Comparison of ENCODE assay signal across 29 cellular contexts in the genomic region with DNA sequence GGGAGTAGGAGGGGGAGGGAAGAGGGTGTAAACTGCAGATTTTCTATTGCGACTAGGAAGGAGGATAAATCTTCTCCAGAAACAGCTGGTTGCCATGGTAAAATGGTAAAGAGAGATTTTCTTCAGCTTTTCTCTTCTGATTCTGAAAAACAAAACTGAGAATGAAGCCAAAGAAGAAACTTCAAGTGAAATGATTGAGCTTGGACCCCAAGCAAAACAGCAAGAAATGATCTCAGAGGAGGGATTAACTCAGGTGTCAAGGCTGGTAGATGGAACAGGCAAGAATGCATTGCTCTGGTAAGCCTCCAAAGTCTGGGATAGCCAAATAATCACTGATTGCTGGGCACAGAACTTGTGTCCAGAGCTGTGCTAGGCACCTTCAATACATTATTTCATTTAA.
"Had no signal": no experiment of that assay in that cellular context is flagged by ENCODE, and none has a peak within 500 bp of the region (broad histone marks: within the 10 kb centered on the region; RNA-seq: fewer than 3 reads in every experiment).

No MANE protein-coding gene starts in this region.

- ATAC-seq: left cardiac atrium; left lung; lower lobe of right lung; natural killer cell; pancreas; right cardiac atrium; sciatic nerve; stimulated activated naive B cell treated with anti-CD40 and anti-IgM and Interleukin-4, amounts not matched to agents 10 μg/mL and 1 μg/mL and 100 μg/mL, for 72 hours; stimulated activated naive CD8-positive, alpha-beta T cell treated with anti-CD3 and anti-CD28 coated beads, Interleukin-15, Interleukin-2, amounts not matched to agents 100 U/mL and 50 U/mL, for 24 hours had no signal

- H3K27ac ChIP-seq: left lung, lower lobe of right lung, pancreas, prostate gland, skin epidermis, stomach, testis, thyroid gland, transverse colon, upper lobe of left lung, vagina had no signal

- H3K9me3 ChIP-seq: pancreas, prostate gland, testis, thyroid gland, upper lobe of left lung, vagina had no signal

- H3K4me1 ChIP-seq: left lung, lower lobe of right lung, pancreas, prostate gland, stomach, testis, thyroid gland, transverse colon, upper lobe of left lung, vagina had no signal

- H3K36me3 Mint-ChIP-seq: naive B cell; natural killer cell; stimulated activated naive B cell treated with anti-CD40 and anti-IgM and Interleukin-4, amounts not matched to agents 10 μg/mL and 1 μg/mL and 100 μg/mL, for 72 hours had no signal

- H3K27me3 ChIP-seq: left lung, pancreas, stomach, testis, thyroid gland, transverse colon, upper lobe of left lung, vagina had no signal

- H3K27ac Mint-ChIP-seq: naive B cell; natural killer cell; stimulated activated naive B cell treated with anti-CD40 and anti-IgM and Interleukin-4, amounts not matched to agents 10 μg/mL and 1 μg/mL and 100 μg/mL, for 72 hours had no signal

- H3K4me3 Mint-ChIP-seq: natural killer cell; neural crest cell; stimulated activated naive B cell treated with anti-CD40 and anti-IgM and Interleukin-4, amounts not matched to agents 10 μg/mL and 1 μg/mL and 100 μg/mL, for 72 hours had no signal

- H3K27me3 Mint-ChIP-seq: naive B cell; stimulated activated naive B cell treated with anti-CD40 and anti-IgM and Interleukin-4, amounts not matched to agents 10 μg/mL and 1 μg/mL and 100 μg/mL, for 72 hours had no signal

- H3K36me3 ChIP-seq: left lung, lower lobe of right lung, pancreas, prostate gland, stomach, thyroid gland, transverse colon, upper lobe of left lung, vagina had no signal

- DNase-seq: kidney glomerular epithelial cell; left cardiac atrium; left lung; lower lobe of right lung; mammary epithelial cell; mesenchymal stem cell; naive B cell; natural killer cell; nucleus accumbens; pancreas; posterior cingulate gyrus; retina; right cardiac atrium; stimulated activated CD4-positive, alpha-beta T cell treated with anti-CD3 and anti-CD28 coated beads, Interleukin-12 subunit alpha, Interleukin-12 subunit beta, amount 100 ng/mL, for 4 hours; stimulated activated CD4-positive, alpha-beta T cell treated with anti-CD3 and anti-CD28 coated beads, Interleukin-15, amount 100 ng/mL, for 24 hours; stimulated activated CD4-positive, alpha-beta T cell treated with anti-CD3 and anti-CD28 coated beads, Interleukin-2, amount 100 ng/mL, for 24 hours; stimulated activated CD4-positive, alpha-beta T cell treated with anti-CD3 and anti-CD28 coated beads, Interleukin-4, amount 100 ng/mL, for 1 hour; stimulated activated naive B cell treated with anti-CD40 and anti-IgM and Interleukin-4, amounts not matched to agents 10 μg/mL and 1 μg/mL and 100 μg/mL, for 72 hours; stimulated activated naive CD8-positive, alpha-beta T cell treated with anti-CD3 and anti-CD28 coated beads, Interleukin-15, Interleukin-2, amounts not matched to agents 100 U/mL and 50 U/mL, for 24 hours; stomach; testis; thyroid gland; transverse colon; upper lobe of left lung had no signal

- H3K4me3 ChIP-seq: left lung, lower lobe of right lung, pancreas, prostate gland, skin epidermis, stomach, testis, thyroid gland, transverse colon, upper lobe of left lung, vagina had no signal

- H3K4me1 Mint-ChIP-seq: naive B cell; natural killer cell; neural crest cell; stimulated activated naive B cell treated with anti-CD40 and anti-IgM and Interleukin-4, amounts not matched to agents 10 μg/mL and 1 μg/mL and 100 μg/mL, for 72 hours had no signal
